Comparison of ENCODE assay signal across 39 cellular contexts in genomic region chr6:129460151-129460550, GRCh38.
"Had no signal": no experiment of that assay in that cellular context is flagged by ENCODE, and none has a peak within 500 bp of the region (broad histone marks: within the 10 kb centered on the region; RNA-seq: fewer than 3 reads in every experiment).

No MANE protein-coding gene starts in this region.

- H3K4me3 ChIP-seq: adrenal gland, ascending aorta, body of pancreas, breast epithelium, cardiac muscle cell had no signal

- H3K4me1 Mint-ChIP-seq: activated naive CD4-positive, alpha-beta T cell treated with anti-CD3 and anti-CD28 coated beads, Interleukin-2, amount 10 ng/mL, durations not matched to agents 7 days and 5 days; activated naive CD8-positive, alpha-beta T cell treated with anti-CD3 and anti-CD28 coated beads, Interleukin-2, amount 10 ng/mL, durations not matched to agents 7 days and 5 days; activated T-helper 17 cell treated with anti-CD3 and anti-CD28 coated beads, Interleukin-2, amount 50 U/mL, for 72 hours; brain; central memory CD8-positive, alpha-beta T cell had no signal

- H3K27me3 ChIP-seq: adrenal gland, ascending aorta, body of pancreas, brain microvascular endothelial cell, breast epithelium, cardiac muscle cell had no signal

- H3K27ac ChIP-seq: adrenal gland, ascending aorta, body of pancreas, brain microvascular endothelial cell, breast epithelium, cardiac muscle cell had no signal

- H3K27ac Mint-ChIP-seq: activated naive CD4-positive, alpha-beta T cell treated with anti-CD3 and anti-CD28 coated beads for 36 hours; activated naive CD4-positive, alpha-beta T cell treated with anti-CD3 and anti-CD28 coated beads, Interleukin-2, amount 10 ng/mL, durations not matched to agents 7 days and 5 days; activated naive CD4-positive, alpha-beta T cell treated with anti-CD3 and anti-CD28 coated beads, Interleukin-2, amount 50 U/mL, for 24 hours; activated naive CD4-positive, alpha-beta T cell treated with anti-CD3 and anti-CD28 coated beads, Interleukin-2, amount 50 U/mL, for 72 hours; activated naive CD8-positive, alpha-beta T cell; activated naive CD8-positive, alpha-beta T cell treated with anti-CD3 and anti-CD28 coated beads for 36 hours; activated naive CD8-positive, alpha-beta T cell treated with anti-CD3 and anti-CD28 coated beads, Interleukin-2, amount 10 ng/mL, durations not matched to agents 7 days and 5 days; activated naive CD8-positive, alpha-beta T cell treated with anti-CD3 and anti-CD28 coated beads, Interleukin-2, amount 50 U/mL, for 24 hours; activated T-cell treated with anti-CD3 and anti-CD28 coated beads, Interleukin-2, amount 50 U/mL, for 24 hours; activated T-cell treated with anti-CD3 and anti-CD28 coated beads, Interleukin-2, amount 50 U/mL, for 72 hours; activated T-helper 1 cell treated with anti-CD3 and anti-CD28 coated beads, Interleukin-12 subunit alpha, Interleukin-12 subunit beta, Interleukin-2, Interleukin-4 antibody, amounts not matched to agents 30 ng/mL and 10 ng/mL and 1 ng/mL, durations not matched to agents 14 hours and 24 hours and 36 hours; activated T-helper 17 cell treated with anti-CD3 and anti-CD28 coated beads, Interleukin-2, amount 50 U/mL, for 72 hours; activated T-helper 2 cell treated with anti-CD3 and anti-CD28 coated beads, Interferon-gamma antibody, Interleukin-2, Interleukin-4, amounts not matched to agents 10 μg/mL and 5 μg/mL and 100 μg/mL, durations not matched to agents 14 hours and 24 hours and 36 hours; brain had no signal

- H3K4me3 Mint-ChIP-seq: activated naive CD4-positive, alpha-beta T cell treated with anti-CD3 and anti-CD28 coated beads for 36 hours; activated naive CD4-positive, alpha-beta T cell treated with anti-CD3 and anti-CD28 coated beads, Interleukin-2, amount 10 ng/mL, durations not matched to agents 7 days and 5 days; activated naive CD4-positive, alpha-beta T cell treated with anti-CD3 and anti-CD28 coated beads, Interleukin-2, amount 50 U/mL, for 24 hours; activated naive CD8-positive, alpha-beta T cell; activated naive CD8-positive, alpha-beta T cell treated with anti-CD3 and anti-CD28 coated beads for 36 hours; activated naive CD8-positive, alpha-beta T cell treated with anti-CD3 and anti-CD28 coated beads, Interleukin-2, amount 10 ng/mL, durations not matched to agents 7 days and 5 days; activated naive CD8-positive, alpha-beta T cell treated with anti-CD3 and anti-CD28 coated beads, Interleukin-2, amount 50 U/mL, for 24 hours; activated T-cell treated with anti-CD3 and anti-CD28 coated beads, Interleukin-2, amount 50 U/mL, for 24 hours; activated T-cell treated with anti-CD3 and anti-CD28 coated beads, Interleukin-2, amount 50 U/mL, for 4 hours; activated T-cell treated with anti-CD3 and anti-CD28 coated beads, Interleukin-2, amount 50 U/mL, for 72 hours; activated T-helper 1 cell treated with anti-CD3 and anti-CD28 coated beads, Interleukin-12 subunit alpha, Interleukin-12 subunit beta, Interleukin-2, Interleukin-4 antibody, amounts not matched to agents 30 ng/mL and 10 ng/mL and 1 ng/mL, durations not matched to agents 14 hours and 24 hours and 36 hours; activated T-helper 17 cell treated with anti-CD3 and anti-CD28 coated beads, Interleukin-2, amount 50 U/mL, for 72 hours; brain; central memory CD8-positive, alpha-beta T cell had no signal

- H3K27me3 Mint-ChIP-seq: activated naive CD4-positive, alpha-beta T cell treated with anti-CD3 and anti-CD28 coated beads, Interleukin-2, amount 10 ng/mL, durations not matched to agents 7 days and 5 days; activated naive CD4-positive, alpha-beta T cell treated with anti-CD3 and anti-CD28 coated beads, Interleukin-2, amount 50 U/mL, for 24 hours; activated naive CD8-positive, alpha-beta T cell; activated naive CD8-positive, alpha-beta T cell treated with anti-CD3 and anti-CD28 coated beads for 36 hours; activated naive CD8-positive, alpha-beta T cell treated with anti-CD3 and anti-CD28 coated beads, Interleukin-2, amount 10 ng/mL, durations not matched to agents 7 days and 5 days; activated naive CD8-positive, alpha-beta T cell treated with anti-CD3 and anti-CD28 coated beads, Interleukin-2, amount 50 U/mL, for 24 hours; activated T-cell treated with anti-CD3 and anti-CD28 coated beads, Interleukin-2, amount 50 U/mL, for 24 hours; activated T-helper 17 cell treated with anti-CD3 and anti-CD28 coated beads, Interleukin-2, amount 50 U/mL, for 72 hours; brain; central memory CD8-positive, alpha-beta T cell had no signal

- H3K36me3 Mint-ChIP-seq: activated naive CD4-positive, alpha-beta T cell treated with anti-CD3 and anti-CD28 coated beads, Interleukin-2, amount 10 ng/mL, durations not matched to agents 7 days and 5 days; activated naive CD4-positive, alpha-beta T cell treated with anti-CD3 and anti-CD28 coated beads, Interleukin-2, amount 50 U/mL, for 24 hours; activated naive CD4-positive, alpha-beta T cell treated with anti-CD3 and anti-CD28 coated beads, Interleukin-2, amount 50 U/mL, for 72 hours; activated naive CD8-positive, alpha-beta T cell; activated naive CD8-positive, alpha-beta T cell treated with anti-CD3 and anti-CD28 coated beads, Interleukin-2, amount 10 ng/mL, durations not matched to agents 7 days and 5 days; brain had no signal

- H3K4me1 ChIP-seq: adrenal gland, ascending aorta, body of pancreas, breast epithelium had no signal

- FAIRE-seq: astrocyte, bronchial epithelial cell had no signal

- H3K9me3 Mint-ChIP-seq: activated naive CD4-positive, alpha-beta T cell treated with anti-CD3 and anti-CD28 coated beads, Interleukin-2, amount 10 ng/mL, durations not matched to agents 7 days and 5 days; activated naive CD4-positive, alpha-beta T cell treated with anti-CD3 and anti-CD28 coated beads, Interleukin-2, amount 50 U/mL, for 24 hours; activated naive CD4-positive, alpha-beta T cell treated with anti-CD3 and anti-CD28 coated beads, Interleukin-2, amount 50 U/mL, for 72 hours; activated naive CD8-positive, alpha-beta T cell treated with anti-CD3 and anti-CD28 coated beads, Interleukin-2, amount 50 U/mL, for 24 hours; activated T-cell treated with anti-CD3 and anti-CD28 coated beads, Interleukin-2, amount 50 U/mL, for 4 hours; activated T-cell treated with anti-CD3 and anti-CD28 coated beads, Interleukin-2, amount 50 U/mL, for 72 hours; activated T-helper 1 cell treated with anti-CD3 and anti-CD28 coated beads, Interleukin-12 subunit alpha, Interleukin-12 subunit beta, Interleukin-2, Interleukin-4 antibody, amounts not matched to agents 30 ng/mL and 10 ng/mL and 1 ng/mL, durations not matched to agents 14 hours and 24 hours and 36 hours; activated T-helper 17 cell treated with anti-CD3 and anti-CD28 coated beads, Interleukin-2, amount 50 U/mL, for 72 hours; activated T-helper 2 cell treated with anti-CD3 and anti-CD28 coated beads, Interferon-gamma antibody, Interleukin-2, Interleukin-4, amounts not matched to agents 10 μg/mL and 5 μg/mL and 100 μg/mL, durations not matched to agents 14 hours and 24 hours and 36 hours; brain; central memory CD8-positive, alpha-beta T cell had no signal

- DNase-seq: activated effector memory CD4-positive, alpha-beta T cell treated with anti-CD3 and anti-CD28 coated beads, Interleukin-2, amount 50 U/mL, for 16 hours; activated effector memory CD4-positive, alpha-beta T cell treated with Interleukin-2 at 50 U/mL for 16 hours; activated gamma-delta T cell; activated gamma-delta T cell treated with Interleukin-2 at 50 U/mL for 16 hours; activated naive CD4-positive, alpha-beta T cell; activated naive CD4-positive, alpha-beta T cell treated with anti-CD3 and anti-CD28 coated beads for 36 hours; activated naive CD4-positive, alpha-beta T cell treated with anti-CD3 and anti-CD28 coated beads, Interleukin-2, amount 10 ng/mL, durations not matched to agents 7 days and 5 days; activated naive CD4-positive, alpha-beta T cell treated with Interleukin-2 at 50 U/mL for 16 hours; activated naive CD8-positive, alpha-beta T cell treated with anti-CD3 and anti-CD28 coated beads for 36 hours; activated naive CD8-positive, alpha-beta T cell treated with anti-CD3 and anti-CD28 coated beads, Interleukin-2, amount 10 ng/mL, durations not matched to agents 7 days and 5 days; activated naive CD8-positive, alpha-beta T cell treated with anti-CD3 and anti-CD28 coated beads, Interleukin-2, amount 50 U/mL, for 24 hours; activated T-cell treated with anti-CD3 and anti-CD28 coated beads, Interleukin-2, amount 50 U/mL, for 1 hour; activated T-cell treated with anti-CD3 and anti-CD28 coated beads, Interleukin-2, amount 50 U/mL, for 24 hours; activated T-cell treated with anti-CD3 and anti-CD28 coated beads, Interleukin-2, amount 50 U/mL, for 4 hours; activated T-cell treated with anti-CD3 and anti-CD28 coated beads, Interleukin-2, amount 50 U/mL, for 48 hours; activated T-cell treated with anti-CD3 and anti-CD28 coated beads, Interleukin-2, amount 50 U/mL, for 72 hours; adrenal gland; amniotic stem cell; amygdala; anterior cingulate cortex; aorta; body of pancreas; brain microvascular endothelial cell; caudate nucleus; central memory CD4-positive, alpha-beta T cell; cerebellar nuclear complex had no signal

- ATAC-seq: activated naive CD4-positive, alpha-beta T cell treated with anti-CD3 and anti-CD28 coated beads, Interleukin-2, amount 50 U/mL, for 72 hours; activated naive CD8-positive, alpha-beta T cell treated with anti-CD3 and anti-CD28 coated beads, Interleukin-2, amount 50 U/mL, for 24 hours; activated T-cell treated with anti-CD3 and anti-CD28 coated beads, Interleukin-2, amount 50 U/mL, for 4 hours; activated T-cell treated with anti-CD3 and anti-CD28 coated beads, Interleukin-2, amount 50 U/mL, for 72 hours; activated T-helper 17 cell treated with anti-CD3 and anti-CD28 coated beads, Interleukin-2, amount 50 U/mL, for 72 hours; body of pancreas had no signal

- H3K36me3 ChIP-seq: adrenal gland, ascending aorta, brain microvascular endothelial cell, breast epithelium had no signal

- H3K9me3 ChIP-seq: adrenal gland, ascending aorta, body of pancreas, breast epithelium had no signal
